Comparison of ENCODE assay signal across 9 cellular contexts in genomic region chr17:76772842-76773521, GRCh38. TPM values are rescaled to one million over a fixed set of nuclear protein-coding genes. Genes with fewer than 3 reads are reported as not detected.
DNase-seq lines count a peak whose midpoint lies in the region; ATAC-seq and TF ChIP-seq lines count a peak whose summit lies in the region.
"Had no signal": no experiment of that assay in that cellular context is flagged by ENCODE, and none has a peak within 500 bp of the region (broad histone marks: within the 10 kb centered on the region; RNA-seq: fewer than 3 reads in every experiment).

No MANE protein-coding gene starts in this region.

- POLR2A ChIA-PET in Panc1 (lab: Charles Lee): no interaction called here

- no peak overlapping the region for H3K4me3 ChIP-seq in Panc1 (ENCODE audit: low read depth in 2 of 2, low read length in 2 of 2)

- TF ChIP-seq CTCF in Panc1 (IDR thresholded peaks at IDR 0.05): no peak

- DNase-seq in ELR (ENCODE audit: low read depth) (peak; percentile 93), Panc1 (ENCODE audit: low read depth, low spot score) (no peak), iPS-NIHi7 (ENCODE audit: extremely low spot score) (peak; percentile 21), DMS153 (lab: John Stamatoyannopoulos, UW) (no peak), SHP77 treated with DMSO at 0.1 percent for 48 hours (lab: John Stamatoyannopoulos, UW) (no peak)
- peak; percentile 53 for DNase-seq in activated effector memory CD4-positive, alpha-beta T cell treated with Interleukin-2 at 50 U/mL for 16 hours
- DNase-seq in stimulated activated CD8-positive, alpha-beta memory T cell treated with anti-CD3 and anti-CD28 coated beads, Interleukin-7, amount 100 ng/mL, for 1 hour (ENCODE audit: low read depth in 2 of 2): peak; percentile 27 to 36

- intact Hi-C loops in Panc1 (cut with micrococcal nuclease; ENCODE audit: unreplicated experiment): no loop called here

- H3K4me1 ChIP-seq in Panc1 (ENCODE audit: control insufficient read depth, insufficient read depth, low read length): no peaks in the 10 kb centered on the region
- H3K4me1 ChIP-seq: parathyroid adenoma had no signal

- ATAC-seq in Panc1 (peak; percentile 48; the same call in 1 of the 2 replicates), HG03439 (IDR thresholded peaks at IDR 0.05; ENCODE audit: unreplicated experiment) (no peak)

- H3K36me3 ChIP-seq in Panc1 (ENCODE audit: control insufficient read depth, insufficient read depth, low read length): peaks cover 10% of the 10 kb centered on the region

- CTCF ChIA-PET in Panc1 (lab: Charles Lee): no interaction called here

- no peaks in the 10 kb centered on the region for H3K9me3 ChIP-seq in Panc1 (ENCODE audit: control insufficient read depth, insufficient read depth, low read depth, low read length)

- in situ Hi-C loops in Panc1 (cut with HindIII; ENCODE audit: low pct_unique_long_range_greater_than_20kb, low sequenced_read_pairs): no loop called here

- no peak overlapping the region for H3K27ac ChIP-seq in Panc1 (ENCODE audit: low read length)
- H3K27ac ChIP-seq: parathyroid adenoma had no signal

- no TSS peak for BruUV-seq in Panc1 (replicated peaks; lab: Mats Ljungman, UMichigan)

- no peaks in the 10 kb centered on the region for H3K27me3 ChIP-seq in Panc1 (ENCODE audit: control insufficient read depth, insufficient read depth, low read length)

RNA-seq across cellular contexts. Expression of gene MFSD11, which starts 35.1 kb away (rescaled TPM):
- total RNA-seq in Panc1 (2021; ENCODE audit: unreplicated experiment): 42.3 TPM
- polyA plus RNA-seq in Panc1 (2012; ENCODE audit: insufficient read length): 15.3 TPM

RNA-seq across cellular contexts. Expression of gene SRSF2, which starts 35.9 kb away (rescaled TPM):
- total RNA-seq in Panc1 (2021; ENCODE audit: unreplicated experiment): 436 TPM
- polyA plus RNA-seq in Panc1 (2012; ENCODE audit: insufficient read length): 358 TPM

RNA-seq across cellular contexts. Expression of gene METTL23, which starts 46.3 kb away (rescaled TPM):
- 42.8 TPM for total RNA-seq in Panc1 (2021; ENCODE audit: unreplicated experiment)
- 28.6 TPM for polyA plus RNA-seq in Panc1 (2012; ENCODE audit: insufficient read length)

RNA-seq across cellular contexts. Expression of gene JMJD6, which starts 46.6 kb away (rescaled TPM):
- total RNA-seq in Panc1 (2021; ENCODE audit: unreplicated experiment): 60.0 TPM
- polyA plus RNA-seq in Panc1 (2012; ENCODE audit: insufficient read length): 54.8 TPM

Comparison
In these comparisons a context has a peak if more than half of its experiments do, and no peak if none do; other contexts are left out.
1. DNase-seq: peak in ELR (single experiment), activated effector memory CD4-positive, alpha-beta T cell treated with Interleukin-2 at 50 U/mL for 16 hours (single experiment), iPS-NIHi7 (single experiment) and stimulated activated CD8-positive, alpha-beta memory T cell treated with anti-CD3 and anti-CD28 coated beads, Interleukin-7, amount 100 ng/mL, for 1 hour (2 of 2); none in Panc1 (single experiment), DMS153 (single experiment) and SHP77 treated with DMSO at 0.1 percent for 48 hours (single experiment).